Comparison of ENCODE assay signal across 8 cellular contexts in the genomic region with DNA sequence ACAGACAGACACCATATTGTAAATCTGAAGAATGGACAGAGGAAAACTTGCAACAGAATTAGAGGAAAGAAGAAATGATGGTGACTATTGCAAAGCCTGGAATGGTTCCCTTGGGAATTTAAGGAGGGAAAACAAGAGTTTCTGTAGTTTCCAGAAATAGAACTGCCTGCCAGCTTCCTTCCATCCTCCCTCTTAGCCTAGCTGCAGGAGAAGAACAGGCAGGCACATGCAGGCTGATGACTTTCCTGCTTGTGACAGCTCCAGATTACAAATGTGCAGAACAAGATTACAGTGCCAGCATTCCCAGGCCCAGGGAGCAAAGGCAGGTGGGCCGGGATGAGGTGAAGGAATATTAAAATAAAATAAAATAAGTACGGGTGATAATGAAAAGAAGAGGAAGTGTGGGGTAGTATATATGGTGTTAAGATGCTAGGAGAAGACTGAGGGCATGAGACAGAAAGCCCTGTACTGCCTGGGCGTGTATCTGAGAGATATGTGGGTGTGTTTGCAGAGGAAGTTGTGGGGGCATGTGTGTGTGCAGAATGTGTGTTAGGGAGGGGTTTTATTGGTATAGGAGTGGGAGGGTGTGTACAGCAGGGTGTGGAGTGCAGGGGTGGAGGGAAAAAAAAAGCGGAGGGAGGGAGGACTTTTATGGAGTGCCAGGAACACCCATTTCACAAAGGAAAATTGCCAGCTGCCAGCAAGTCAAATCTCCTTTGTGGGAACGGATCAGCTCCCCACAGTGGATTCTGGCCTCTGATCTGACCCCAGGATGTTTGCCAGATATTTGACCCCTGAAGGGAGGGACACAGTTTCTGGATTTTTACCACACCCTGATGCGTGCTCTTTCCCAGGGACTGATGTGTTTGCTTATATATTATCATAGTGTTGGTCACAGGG. TPM values are rescaled to one million over a fixed set of nuclear protein-coding genes. Genes with fewer than 3 reads are reported as not detected.
A peak's percentile ranks its signal among the peaks of the same experiment; 100 is the strongest.
DNase-seq lines count a peak whose midpoint lies in the region; ATAC-seq lines count a peak whose summit lies in the region.

No MANE protein-coding gene starts in this region.

- ATAC-seq in esophagus mucosa (peak; percentile 95), GM21360 (IDR thresholded peaks at IDR 0.05; ENCODE audit: unreplicated experiment) (no peak), HG03460 (IDR thresholded peaks at IDR 0.05; ENCODE audit: unreplicated experiment) (no peak)

- DNase-seq in NCI-H510A treated with DMSO at 0.1 percent for 48 hours (lab: John Stamatoyannopoulos, UW) = peak; percentile 46
- no peak for DNase-seq in NCI-H510A (lab: John Stamatoyannopoulos, UW)
- DNase-seq in NCI-H748 treated with DMSO at 0.1 percent for 48 hours (lab: John Stamatoyannopoulos, UW) = peak; percentile 99
- peak; percentile 28 for DNase-seq in pons (ENCODE audit: low spot score)
- no peak for DNase-seq in amniotic stem cell (lab: John Stamatoyannopoulos, UW)

RNA-seq across cellular contexts. Expression of gene NEMP2, which starts 43.9 kb away (rescaled TPM):
- total RNA-seq in esophagus mucosa = 3.8 TPM

Comparison
In these comparisons a context has a peak if more than half of its experiments do, and no peak if none do; other contexts are left out.
1. DNase-seq: peak in NCI-H510A treated with DMSO at 0.1 percent for 48 hours (single experiment), NCI-H748 treated with DMSO at 0.1 percent for 48 hours (single experiment) and pons (single experiment); none in NCI-H510A (single experiment) and amniotic stem cell (single experiment).